18 cellular contexts compared by ENCODE assay signal in the genomic region with DNA sequence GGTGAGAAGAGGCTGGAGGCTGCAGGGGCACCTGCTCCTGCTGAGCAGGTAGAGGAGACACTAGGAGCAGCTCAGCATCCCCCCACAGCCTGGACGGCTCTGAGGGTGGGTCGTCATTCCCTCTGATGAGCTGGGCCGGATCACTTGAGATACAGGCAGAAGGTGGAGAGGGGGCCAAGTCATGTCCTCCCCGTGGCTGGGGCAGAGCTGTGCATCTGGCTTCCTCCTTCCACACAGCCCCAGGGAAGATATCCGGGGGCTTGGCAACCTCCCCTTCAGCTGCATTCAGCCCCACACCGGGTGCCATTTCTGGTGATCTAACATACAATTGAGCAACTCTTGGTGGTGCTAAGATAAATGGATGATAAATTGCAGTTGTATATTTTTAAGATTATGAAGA.
DNase-seq lines count a peak whose midpoint lies in the region; ATAC-seq lines count a peak whose summit lies in the region.
"Had no signal": no experiment of that assay in that cellular context is flagged by ENCODE, and none has a peak within 500 bp of the region (broad histone marks: within the 10 kb centered on the region; RNA-seq: fewer than 3 reads in every experiment).

No MANE protein-coding gene starts in this region.

- intact Hi-C loops in activated naive CD4-positive, alpha-beta T cell treated with anti-CD3 and anti-CD28 coated beads for 36 hours (cut with micrococcal nuclease) = loop anchor here (5.0 kb wide), 1 partner anchor 157 kb away; no protein-coding TSS in a partner anchor

- CTCF ChIA-PET in activated naive CD4-positive, alpha-beta T cell treated with anti-CD3 and anti-CD28 coated beads, Interleukin-2, amount 10 ng/mL, durations not matched to agents 7 days and 5 days (lab: Charles Lee) = interaction anchor here (1.5 kb wide), 1 partner anchor 235 kb away, joined by 3 read pairs; no protein-coding TSS in a partner anchor
- CTCF ChIA-PET in activated naive CD4-positive, alpha-beta T cell treated with anti-CD3 and anti-CD28 coated beads for 36 hours (lab: Charles Lee) = no interaction called here

- H3K36me3 Mint-ChIP-seq in activated naive CD4-positive, alpha-beta T cell treated with anti-CD3 and anti-CD28 coated beads, Interleukin-2, amount 10 ng/mL, durations not matched to agents 7 days and 5 days = peaks cover 18% of the 10 kb centered on the region
- peaks cover 4% of the 10 kb centered on the region for H3K36me3 Mint-ChIP-seq in activated naive CD4-positive, alpha-beta T cell treated with anti-CD3 and anti-CD28 coated beads for 36 hours (ENCODE audit: low read depth)
- H3K36me3 Mint-ChIP-seq in activated T-cell treated with anti-CD3 and anti-CD28 coated beads, Interleukin-2, amount 50 U/mL, for 4 hours (ENCODE audit: insufficient read depth) = peaks cover 7% of the 10 kb centered on the region
- H3K36me3 Mint-ChIP-seq in stimulated activated naive CD8-positive, alpha-beta T cell treated with anti-CD3 and anti-CD28 coated beads, Interleukin-15, Interleukin-2, amounts not matched to agents 100 ng/mL and 50 ng/mL, for 24 hours (ENCODE audit: low read depth) = peaks cover 8% of the 10 kb centered on the region
- H3K36me3 Mint-ChIP-seq: immature natural killer cell had no signal

- peaks cover 49% of the 10 kb centered on the region for H3K4me1 Mint-ChIP-seq in activated naive CD4-positive, alpha-beta T cell treated with anti-CD3 and anti-CD28 coated beads, Interleukin-2, amount 10 ng/mL, durations not matched to agents 7 days and 5 days
- peaks cover 28% of the 10 kb centered on the region for H3K4me1 Mint-ChIP-seq in activated naive CD4-positive, alpha-beta T cell treated with anti-CD3 and anti-CD28 coated beads for 36 hours (ENCODE audit: low read depth)
- H3K4me1 Mint-ChIP-seq in activated T-cell treated with anti-CD3 and anti-CD28 coated beads, Interleukin-2, amount 50 U/mL, for 4 hours (ENCODE audit: low read depth) = peaks cover 33% of the 10 kb centered on the region
- H3K4me1 Mint-ChIP-seq in stimulated activated naive CD8-positive, alpha-beta T cell treated with anti-CD3 and anti-CD28 coated beads, Interleukin-15, Interleukin-2, amounts not matched to agents 100 ng/mL and 50 ng/mL, for 24 hours (ENCODE audit: low read depth) = peaks cover 37% of the 10 kb centered on the region

- H3K27me3 Mint-ChIP-seq in activated naive CD4-positive, alpha-beta T cell treated with anti-CD3 and anti-CD28 coated beads, Interleukin-2, amount 10 ng/mL, durations not matched to agents 7 days and 5 days = no peaks in the 10 kb centered on the region
- H3K27me3 Mint-ChIP-seq in activated naive CD4-positive, alpha-beta T cell treated with anti-CD3 and anti-CD28 coated beads for 36 hours (ENCODE audit: low read depth) = no peaks in the 10 kb centered on the region
- H3K27me3 Mint-ChIP-seq in activated T-cell treated with anti-CD3 and anti-CD28 coated beads, Interleukin-2, amount 50 U/mL, for 4 hours (ENCODE audit: low read depth) = no peaks in the 10 kb centered on the region
- no peaks in the 10 kb centered on the region for H3K27me3 Mint-ChIP-seq in stimulated activated naive CD8-positive, alpha-beta T cell treated with anti-CD3 and anti-CD28 coated beads, Interleukin-15, Interleukin-2, amounts not matched to agents 100 ng/mL and 50 ng/mL, for 24 hours

- peak; percentile 18 for ATAC-seq in GM18867 (IDR thresholded peaks at IDR 0.05; ENCODE audit: unreplicated experiment)
- peak; percentile 24 to 49 for ATAC-seq in activated T-cell treated with anti-CD3 and anti-CD28 coated beads, Interleukin-2, amount 50 U/mL, for 4 hours
- ATAC-seq in GM19397 (IDR thresholded peaks at IDR 0.05; ENCODE audit: unreplicated experiment) = no peak
- ATAC-seq: GM23338, right cardiac atrium had no signal

- no peak for DNase-seq in activated naive CD4-positive, alpha-beta T cell treated with anti-CD3 and anti-CD28 coated beads, Interleukin-2, amount 10 ng/mL, durations not matched to agents 7 days and 5 days
- DNase-seq in activated naive CD4-positive, alpha-beta T cell treated with anti-CD3 and anti-CD28 coated beads for 36 hours = no peak
- DNase-seq in activated T-cell treated with anti-CD3 and anti-CD28 coated beads, Interleukin-2, amount 50 U/mL, for 4 hours = no peak
- no peak for DNase-seq in UCSD-AML1 (lab: John Stamatoyannopoulos, UW; ENCODE audit: unreplicated experiment)
- DNase-seq: brain microvascular endothelial cell, Caco-2, colonic mucosa, EL, immature natural killer cell, NCI-H1048, NCI-H2081 treated with DMSO at 0.1 percent for 48 hours, NCI-H524, occipital lobe had no signal

- H3K4me3 Mint-ChIP-seq in activated naive CD4-positive, alpha-beta T cell treated with anti-CD3 and anti-CD28 coated beads, Interleukin-2, amount 10 ng/mL, durations not matched to agents 7 days and 5 days = no peak overlapping the region
- no peak overlapping the region for H3K4me3 Mint-ChIP-seq in activated naive CD4-positive, alpha-beta T cell treated with anti-CD3 and anti-CD28 coated beads for 36 hours
- H3K4me3 Mint-ChIP-seq in activated T-cell treated with anti-CD3 and anti-CD28 coated beads, Interleukin-2, amount 50 U/mL, for 4 hours = no peak overlapping the region
- H3K4me3 Mint-ChIP-seq in stimulated activated naive CD8-positive, alpha-beta T cell treated with anti-CD3 and anti-CD28 coated beads, Interleukin-15, Interleukin-2, amounts not matched to agents 100 ng/mL and 50 ng/mL, for 24 hours = no peak overlapping the region
- H3K4me3 Mint-ChIP-seq: GM23338, immature natural killer cell had no signal

- peak overlapping the region; percentile 60 for H3K27ac Mint-ChIP-seq in activated naive CD4-positive, alpha-beta T cell treated with anti-CD3 and anti-CD28 coated beads, Interleukin-2, amount 10 ng/mL, durations not matched to agents 7 days and 5 days
- H3K27ac Mint-ChIP-seq in activated naive CD4-positive, alpha-beta T cell treated with anti-CD3 and anti-CD28 coated beads for 36 hours = no peak overlapping the region
- H3K27ac Mint-ChIP-seq in stimulated activated naive CD8-positive, alpha-beta T cell treated with anti-CD3 and anti-CD28 coated beads, Interleukin-15, Interleukin-2, amounts not matched to agents 100 ng/mL and 50 ng/mL, for 24 hours = peak overlapping the region; percentile 55

- H3K9me3 Mint-ChIP-seq in activated naive CD4-positive, alpha-beta T cell treated with anti-CD3 and anti-CD28 coated beads, Interleukin-2, amount 10 ng/mL, durations not matched to agents 7 days and 5 days = peaks cover 17% of the 10 kb centered on the region
- H3K9me3 Mint-ChIP-seq in activated naive CD4-positive, alpha-beta T cell treated with anti-CD3 and anti-CD28 coated beads for 36 hours = no peaks in the 10 kb centered on the region
- H3K9me3 Mint-ChIP-seq in activated T-cell treated with anti-CD3 and anti-CD28 coated beads, Interleukin-2, amount 50 U/mL, for 4 hours = no peaks in the 10 kb centered on the region
- no peaks in the 10 kb centered on the region for H3K9me3 Mint-ChIP-seq in stimulated activated naive CD8-positive, alpha-beta T cell treated with anti-CD3 and anti-CD28 coated beads, Interleukin-15, Interleukin-2, amounts not matched to agents 100 ng/mL and 50 ng/mL, for 24 hours
- H3K9me3 Mint-ChIP-seq: GM23338, immature natural killer cell had no signal
